In the genomic region with DNA sequence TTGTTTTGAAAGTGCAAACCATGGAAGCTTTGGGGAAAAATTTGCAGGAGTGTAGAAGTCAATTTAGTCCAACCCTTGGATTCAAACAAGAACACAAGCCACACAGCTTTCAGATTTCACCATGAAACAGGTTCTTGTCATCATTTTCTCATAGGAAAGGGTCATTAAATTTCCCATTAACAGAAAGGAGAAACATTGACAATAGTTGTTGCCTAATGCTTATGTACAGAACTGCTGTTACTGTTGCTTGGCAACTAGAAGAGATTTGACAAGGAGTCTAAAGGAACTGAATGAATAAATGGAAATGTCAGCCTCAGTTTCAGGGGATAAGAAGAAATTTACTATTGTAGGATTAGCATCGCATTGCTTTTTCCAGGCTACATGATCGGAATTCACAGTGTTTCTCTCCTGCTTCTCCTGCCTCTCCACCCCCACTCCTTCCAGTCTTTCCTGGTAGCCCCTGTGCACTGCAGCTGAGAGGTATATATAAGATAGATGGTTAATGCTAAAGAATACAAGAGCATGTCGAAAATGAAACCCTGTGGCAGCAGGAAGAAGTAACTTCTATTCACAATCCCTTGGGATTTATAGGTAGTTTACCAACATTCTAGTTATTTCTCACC, we compare ENCODE assay signal across 14 cellular contexts.
DNase-seq lines count a peak whose midpoint lies in the region; ATAC-seq, FAIRE-seq and TF ChIP-seq lines count a peak whose summit lies in the region.
"Had no signal": no experiment of that assay in that cellular context is flagged by ENCODE, and none has a peak within 500 bp of the region (broad histone marks: within the 10 kb centered on the region; RNA-seq: fewer than 3 reads in every experiment).

No MANE protein-coding gene starts in this region.

- TF ChIP-seq CTCF in K562 (IDR thresholded peaks at IDR 0.05 in 2 of 3, conservative IDR thresholded peaks at IDR 0.05 in 1 of 3; ENCODE audit: insufficient read depth in 2 of 3, low read depth in 1 of 3, low read length in 3 of 3) = no peak
- no peak for TF ChIP-seq CTCF in adrenal gland (IDR thresholded peaks at IDR 0.05)

- no peaks in the 10 kb centered on the region for H3K27me3 ChIP-seq in ACC112 (ENCODE audit: insufficient read depth, low read length)
- H3K27me3 ChIP-seq in K562 (ENCODE audit: control insufficient read depth in 2 of 2, insufficient read depth in 2 of 2, low read length in 2 of 2) = no peaks in the 10 kb centered on the region
- no peaks in the 10 kb centered on the region for H3K27me3 ChIP-seq in adrenal gland
- H3K27me3 ChIP-seq: BLaER1 had no signal

- intact Hi-C loops in K562 (cut with micrococcal nuclease) (no loop called here), adrenal gland (cut with DNase I) (no loop called here)

- H2AFZ ChIP-seq in ACC112 (ENCODE audit: low read length, unreplicated experiment) (no peak overlapping the region), K562 (ENCODE audit: low read depth, low read length) (no peak overlapping the region)

- H3K4me3 ChIP-seq in ACC112 (ENCODE audit: low read depth, low read length) (peak overlapping the region; percentile 33; the same call in 1 of the 2 replicates), K562 (no peak overlapping the region), adrenal gland (no peak overlapping the region)
- H3K4me3 ChIP-seq: BLaER1 had no signal

- ATAC-seq in HG03175 (IDR thresholded peaks at IDR 0.05; ENCODE audit: unreplicated experiment) (peak; percentile 56), K562 (no peak), HG02970 (IDR thresholded peaks at IDR 0.05; ENCODE audit: low FRiP score, unreplicated experiment) (no peak), GM21526 (IDR thresholded peaks at IDR 0.05; ENCODE audit: low FRiP score, unreplicated experiment) (no peak)
- ATAC-seq: activated CD4-positive, CD25-positive, alpha-beta regulatory T cell treated with anti-CD3 and anti-CD28 coated beads, Interleukin-2, amount 50 U/mL, for 24 hours; activated T-cell treated with anti-CD3 and anti-CD28 coated beads, Interleukin-2, amount 50 U/mL, for 72 hours; Right ventricle myocardium inferior had no signal

- in situ Hi-C loops in K562 (cut with MboI) = no loop called here

- no TSS peak for BruUV-seq in K562 (replicated peaks; lab: Mats Ljungman, UMichigan)

- H3K36me3 ChIP-seq in ACC112 (ENCODE audit: insufficient read depth, low read length) (peaks cover 11% of the 10 kb centered on the region), K562 (ENCODE audit: control insufficient read depth, insufficient read depth, low read length) (no peaks in the 10 kb centered on the region), adrenal gland (replicated peaks in 1 of 2) (no peaks in the 10 kb centered on the region)

- DNase-seq in K562 (ENCODE audit: extremely low read depth in 1 of 4, low spot score in 3 of 4) = no peak
- peak; percentile 74 for DNase-seq in kidney tubule cell (ENCODE audit: low spot score)
- DNase-seq in HuH-7.5 (ENCODE audit: low spot score) = no peak
- DNase-seq in adrenal gland = no peak
- DNase-seq: activated T-cell treated with anti-CD3 and anti-CD28 coated beads, Interleukin-2, amount 50 U/mL, for 72 hours; head of caudate nucleus; NCI-H2029 had no signal

- H3K79me2 ChIP-seq in ACC112 (ENCODE audit: control insufficient read depth, insufficient read depth, low read length, unreplicated experiment) (peaks cover 19% of the 10 kb centered on the region), K562 (ENCODE audit: control insufficient read depth, insufficient read depth, low read length) (no peaks in the 10 kb centered on the region)

- H3K27ac ChIP-seq in ACC112 (ENCODE audit: low read depth, low read length) = peak overlapping the region; percentile 82
- H3K27ac ChIP-seq in K562 (ENCODE audit: extremely low read depth, low read depth, low read length) = no peak overlapping the region
- no peak overlapping the region for H3K27ac ChIP-seq in adrenal gland
- H3K27ac ChIP-seq: BLaER1 had no signal

- H3K9me1 ChIP-seq in K562 (ENCODE audit: control insufficient read depth, insufficient read depth, low read length) = no peaks in the 10 kb centered on the region

- no peak for FAIRE-seq in K562 (lab: Jason Lieb, UNC)

- H4K20me1 ChIP-seq in K562 (replicated peaks; ENCODE audit: control insufficient read depth, insufficient read depth, low read length) = no peaks in the 10 kb centered on the region
- H4K20me1 ChIP-seq: BLaER1 had no signal

- TF ChIP-seq EP300 in K562 (IDR thresholded peaks at IDR 0.05; ENCODE audit: low read length) = no peak

- TF ChIP-seq RAD21 in K562 (CRISPR knock-in tag; conservative IDR thresholded peaks at IDR 0.05 in 1 of 2, IDR thresholded peaks at IDR 0.05 in 1 of 2) = no peak

- 51% methylated on average over 3 of the region's 3 CpGs for WGBS in K562 (ENCODE audit: insufficient coverage, low coverage, missing lambda C conversion rate)
- 80 to 82% (median 82%) methylated on average over 3 of the region's 3 CpGs for WGBS in adrenal gland, 4 donors

- no peak for TF ChIP-seq POLR2A in K562 (conservative IDR thresholded peaks at IDR 0.05)
- TF ChIP-seq POLR2A in adrenal gland (IDR thresholded peaks at IDR 0.05) = no peak

- H3K4me2 ChIP-seq in K562 (ENCODE audit: insufficient read depth, low read length) = no peak overlapping the region
- H3K4me2 ChIP-seq: BLaER1 had no signal

- peaks cover 42% of the 10 kb centered on the region for H3K4me1 ChIP-seq in ACC112 (ENCODE audit: control insufficient read depth, insufficient read depth, low read length, unreplicated experiment)
- 0 out of 5 replicates have a peak, but pooled peaks cover 0 to 3% of the 10 kb centered on the region in 2 experiments for H3K4me1 ChIP-seq in K562 (replicated peaks in 1 of 2; ENCODE audit: control insufficient read depth in 2 of 2, insufficient read depth in 2 of 2, low read length in 2 of 2)
- H3K4me1 ChIP-seq in adrenal gland (replicated peaks in 1 of 2) = no peaks in the 10 kb centered on the region
- H3K4me1 ChIP-seq: BLaER1 had no signal

- CTCF ChIA-PET in K562 (lab: Yijun Ruan, JAX; ENCODE audit: low intra/inter-chr PET ratio) = no interaction called here

- no peaks in the 10 kb centered on the region for H3K9me3 ChIP-seq in K562 (replicated peaks; ENCODE audit: control insufficient read depth, insufficient read depth, low read depth, low read length)
- no peaks in the 10 kb centered on the region for H3K9me3 ChIP-seq in adrenal gland (replicated peaks in 1 of 3)
- H3K9me3 ChIP-seq: BLaER1 had no signal

- POLR2A ChIA-PET in K562 (lab: Yijun Ruan, JAX) = no interaction called here

- no peak overlapping the region for H3K9ac ChIP-seq in K562 (ENCODE audit: insufficient read depth in 1 of 2, low read depth in 2 of 2, low read length in 2 of 2)
- H3K9ac ChIP-seq: BLaER1 had no signal

TF ChIP-seq in K562, 482 proteins besides CTCF, POLR2A, EP300 and RAD21:
- TF ChIP-seq GTF2E2 (tag; IDR thresholded peaks at IDR 0.05) = no peak
- peak; percentile 55 for TF ChIP-seq RFX1 (IDR thresholded peaks at IDR 0.05)
- TF ChIP-seq ZNF644 (tag; IDR thresholded peaks at IDR 0.05; ENCODE audit: low read depth) = no peak
- no peak for TF ChIP-seq ZNF57 (CRISPR knock-in tag; IDR thresholded peaks at IDR 0.05)
